ENCODE assay signal across 12 cellular contexts in the genomic region with DNA sequence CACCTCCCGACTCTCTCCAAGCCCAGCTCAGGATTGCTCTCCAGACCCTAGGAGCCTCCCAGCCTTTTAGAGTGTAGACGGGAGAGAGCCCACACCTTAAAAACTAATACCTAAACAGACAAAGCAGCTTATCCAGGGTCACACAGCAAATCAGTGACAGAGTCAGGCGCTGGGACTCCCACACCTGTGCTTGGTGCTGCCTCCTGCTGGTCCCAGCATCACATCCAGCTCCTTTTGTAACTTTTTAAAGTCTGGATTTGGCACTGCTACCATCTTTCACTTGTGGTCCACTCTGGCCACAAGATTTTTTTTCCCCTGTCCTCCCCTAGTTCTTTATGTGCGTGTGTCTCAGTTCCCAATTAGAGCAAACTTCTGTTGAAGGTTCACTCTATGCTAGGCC. TPM values are rescaled to one million over a fixed set of nuclear protein-coding genes. Genes with fewer than 3 reads are reported as not detected.
DNase-seq lines count a peak whose midpoint lies in the region; ATAC-seq, FAIRE-seq and TF ChIP-seq lines count a peak whose summit lies in the region.
"Had no signal": no experiment of that assay in that cellular context is flagged by ENCODE, and none has a peak within 500 bp of the region (broad histone marks: within the 10 kb centered on the region; RNA-seq: fewer than 3 reads in every experiment).

No MANE protein-coding gene starts in this region.

- CTCF ChIA-PET in SK-N-SH (lab: Yijun Ruan, JAX): interaction anchor here (1.0 to 2.1 kb wide), 4 partner anchors 11 to 164 kb away, joined by 3 to 7 read pairs (median 4); no protein-coding TSS in a partner anchor

- H4K20me1 ChIP-seq in SK-N-SH (ENCODE audit: insufficient read depth): no peaks in the 10 kb centered on the region
- H4K20me1 ChIP-seq in OCI-LY1 (ENCODE audit: insufficient read depth, low read length): no peaks in the 10 kb centered on the region

- WGBS in SK-N-SH (ENCODE audit: low lambda C conversion rate): 48% methylated on average over 4 of the region's 4 CpGs
- 89% methylated on average over 4 of the region's 4 CpGs for WGBS in endodermal cell (ENCODE audit: insufficient coverage in 1 of 2, insufficient read length in 1 of 2), 2 experiments
- 72 to 84% (median 79%) methylated on average over 4 of the region's 4 CpGs for WGBS in small intestine, 3 donors

- no peak overlapping the region for H3K4me3 Mint-ChIP-seq in endodermal cell
- no peak overlapping the region for H3K4me3 Mint-ChIP-seq in T-helper 2 cell treated with Interferon-gamma antibody and Interleukin-4, amounts not matched to agents 5 μg/mL and 100 μg/mL, for 36 hours
- H3K4me3 Mint-ChIP-seq: activated naive CD8-positive, alpha-beta T cell treated with anti-CD3 and anti-CD28 coated beads, Interleukin-2, amount 50 U/mL, for 24 hours had no signal

- H3F3A ChIP-seq in SK-N-SH (replicated peaks; ENCODE audit: insufficient read depth): no peaks in the 10 kb centered on the region
- H3F3A ChIP-seq in OCI-LY1 (ENCODE audit: insufficient read depth, low read length): no peaks in the 10 kb centered on the region

- H3K4me2 ChIP-seq in SK-N-SH: no peak overlapping the region
- H3K4me2 ChIP-seq in OCI-LY1 (ENCODE audit: low read length): no peak overlapping the region

- H3K36me3 ChIP-seq in SK-N-SH (replicated peaks in 1 of 2; ENCODE audit: control insufficient read depth in 1 of 2, insufficient read depth in 2 of 2, low read length in 1 of 2) (no peaks in the 10 kb centered on the region), OCI-LY1 (ENCODE audit: insufficient read depth, low read length) (no peaks in the 10 kb centered on the region), endodermal cell (ENCODE audit: control insufficient read depth, insufficient read depth, low read length) (no peaks in the 10 kb centered on the region), small intestine (ENCODE audit: control insufficient read depth in 2 of 2, insufficient read depth in 2 of 2, low read length in 2 of 2) (no peaks in the 10 kb centered on the region)
- no peaks in the 10 kb centered on the region for H3K36me3 ChIP-seq in effector memory CD4-positive, alpha-beta T cell (ENCODE audit: control insufficient read depth, insufficient read depth, low read length)
- H3K36me3 ChIP-seq: MG63 had no signal

- TF ChIP-seq CTCF in SK-N-SH (IDR thresholded peaks at IDR 0.05): peak; percentile 25; the same call in 1 of the 2 replicates
- TF ChIP-seq CTCF in OCI-LY1 (IDR thresholded peaks at IDR 0.05; ENCODE audit: low read length): peak; percentile 37; the same call in 1 of the 2 replicates
- TF ChIP-seq CTCF in endodermal cell (conservative IDR thresholded peaks at IDR 0.05): peak; percentile 81

- H3K27me3 ChIP-seq in SK-N-SH (ENCODE audit: insufficient read depth) (no peaks in the 10 kb centered on the region), OCI-LY1 (ENCODE audit: insufficient read depth, low read length) (no peaks in the 10 kb centered on the region), endodermal cell (ENCODE audit: control insufficient read depth, insufficient read depth, low read length, poor library complexity, severe bottlenecking) (peaks cover 43% of the 10 kb centered on the region), small intestine (ENCODE audit: control insufficient read depth in 2 of 2, insufficient read depth in 2 of 2, low read length in 2 of 2) (peaks cover 8 to 9% of the 10 kb centered on the region in 2 donors)
- H3K27me3 ChIP-seq in effector memory CD4-positive, alpha-beta T cell (replicated peaks; ENCODE audit: control insufficient read depth, insufficient read depth, low read length, poor library complexity, severe bottlenecking): peaks cover 5% of the 10 kb centered on the region

- H3K27ac ChIP-seq in SK-N-SH (ENCODE audit: low read depth in 2 of 2, low read length in 1 of 2): no peak overlapping the region
- no peak overlapping the region for H3K27ac ChIP-seq in OCI-LY1 (ENCODE audit: low read depth, low read length, poor library complexity, severe bottlenecking)
- no peak overlapping the region for H3K27ac ChIP-seq in endodermal cell (ENCODE audit: low read depth, low read length)
- no peak overlapping the region for H3K27ac ChIP-seq in small intestine (ENCODE audit: low read depth in 1 of 2, low read length in 1 of 2)
- H3K27ac ChIP-seq in effector memory CD4-positive, alpha-beta T cell (ENCODE audit: insufficient read depth, low read length, poor library complexity, severe bottlenecking): no peak overlapping the region

- H3K9me3 ChIP-seq in SK-N-SH (no peaks in the 10 kb centered on the region), OCI-LY1 (ENCODE audit: low read length) (no peaks in the 10 kb centered on the region), endodermal cell (ENCODE audit: control insufficient read depth, low read length) (no peaks in the 10 kb centered on the region), small intestine (ENCODE audit: control insufficient read depth, low read depth) (no peaks in the 10 kb centered on the region)
- no peaks in the 10 kb centered on the region for H3K9me3 ChIP-seq in effector memory CD4-positive, alpha-beta T cell (ENCODE audit: control insufficient read depth, low read length)
- H3K9me3 ChIP-seq: MG63 had no signal

- H3K9me3 Mint-ChIP-seq in endodermal cell: no peaks in the 10 kb centered on the region
- no peaks in the 10 kb centered on the region for H3K9me3 Mint-ChIP-seq in T-helper 2 cell treated with Interferon-gamma antibody and Interleukin-4, amounts not matched to agents 5 μg/mL and 100 μg/mL, for 36 hours
- H3K9me3 Mint-ChIP-seq: activated naive CD8-positive, alpha-beta T cell treated with anti-CD3 and anti-CD28 coated beads, Interleukin-2, amount 50 U/mL, for 24 hours had no signal

- H2AFZ ChIP-seq in SK-N-SH (ENCODE audit: low read depth) (no peak overlapping the region), OCI-LY1 (ENCODE audit: low read length) (no peak overlapping the region)

- no peak for FAIRE-seq in small intestine (lab: Jason Lieb, UNC)

- H3K36me3 Mint-ChIP-seq in endodermal cell (ENCODE audit: low read depth): no peaks in the 10 kb centered on the region
- H3K36me3 Mint-ChIP-seq in T-helper 2 cell treated with Interferon-gamma antibody and Interleukin-4, amounts not matched to agents 5 μg/mL and 100 μg/mL, for 36 hours (ENCODE audit: low read depth): no peaks in the 10 kb centered on the region

- peaks cover 2% of the 10 kb centered on the region for H3K4me1 Mint-ChIP-seq in endodermal cell
- H3K4me1 Mint-ChIP-seq in T-helper 2 cell treated with Interferon-gamma antibody and Interleukin-4, amounts not matched to agents 5 μg/mL and 100 μg/mL, for 36 hours (ENCODE audit: low read depth): no peaks in the 10 kb centered on the region
- H3K4me1 Mint-ChIP-seq: activated naive CD8-positive, alpha-beta T cell treated with anti-CD3 and anti-CD28 coated beads, Interleukin-2, amount 50 U/mL, for 24 hours had no signal

- ATAC-seq in SK-N-SH treated with all-trans-retinoic acid at 6 μM for 48 hours: no peak
- ATAC-seq: activated naive CD8-positive, alpha-beta T cell treated with anti-CD3 and anti-CD28 coated beads, Interleukin-2, amount 50 U/mL, for 24 hours; left ventricle myocardium superior had no signal

- H3K9me2 ChIP-seq in SK-N-SH: no peaks in the 10 kb centered on the region
- H3K9me2 ChIP-seq in OCI-LY1 (ENCODE audit: low read depth, low read length): no peaks in the 10 kb centered on the region

- H3K27me3 Mint-ChIP-seq in endodermal cell (ENCODE audit: insufficient read depth): peaks cover 36% of the 10 kb centered on the region
- peaks cover 20% of the 10 kb centered on the region for H3K27me3 Mint-ChIP-seq in T-helper 2 cell treated with Interferon-gamma antibody and Interleukin-4, amounts not matched to agents 5 μg/mL and 100 μg/mL, for 36 hours (ENCODE audit: low read depth)

- H3K4me1 ChIP-seq in SK-N-SH (ENCODE audit: control insufficient read depth in 1 of 2, insufficient read depth in 2 of 2, low read depth in 1 of 2, low read length in 1 of 2) (peaks cover 0 to 6% of the 10 kb centered on the region in 2 experiments; a peak in 1 of 4 replicates), OCI-LY1 (ENCODE audit: insufficient read depth, low read length, severe bottlenecking) (no peaks in the 10 kb centered on the region), endodermal cell (ENCODE audit: control insufficient read depth, insufficient read depth, low read length) (no peaks in the 10 kb centered on the region), small intestine (ENCODE audit: control insufficient read depth in 2 of 2, insufficient read depth in 1 of 2, low read depth in 1 of 2, low read length in 1 of 2) (no peaks in the 10 kb centered on the region)
- H3K4me1 ChIP-seq in effector memory CD4-positive, alpha-beta T cell (ENCODE audit: control insufficient read depth, insufficient read depth, low read length, poor library complexity, severe bottlenecking): no peaks in the 10 kb centered on the region

- no peaks in the 10 kb centered on the region for H3K79me2 ChIP-seq in SK-N-SH (ENCODE audit: insufficient read depth)
- no peaks in the 10 kb centered on the region for H3K79me2 ChIP-seq in OCI-LY1 (ENCODE audit: insufficient read depth, low read length)

- TF ChIP-seq EP300 in SK-N-SH (IDR thresholded peaks at IDR 0.05; ENCODE audit: borderline replicate concordance in 1 of 2, low read depth in 1 of 2, low read length in 1 of 2): no peak

- no peak overlapping the region for H3K27ac Mint-ChIP-seq in endodermal cell
- no peak overlapping the region for H3K27ac Mint-ChIP-seq in T-helper 2 cell treated with Interferon-gamma antibody and Interleukin-4, amounts not matched to agents 5 μg/mL and 100 μg/mL, for 36 hours
- H3K27ac Mint-ChIP-seq: activated naive CD8-positive, alpha-beta T cell treated with anti-CD3 and anti-CD28 coated beads, Interleukin-2, amount 50 U/mL, for 24 hours had no signal

- no peak overlapping the region for H3K4me3 ChIP-seq in SK-N-SH (ENCODE audit: low read depth in 2 of 2, low read length in 1 of 2)
- no peak overlapping the region for H3K4me3 ChIP-seq in OCI-LY1 (ENCODE audit: low read depth, low read length, poor library complexity, severe bottlenecking)
- H3K4me3 ChIP-seq in endodermal cell (ENCODE audit: low read length): no peak overlapping the region
- H3K4me3 ChIP-seq in small intestine (ENCODE audit: low read depth in 1 of 2, low read length in 2 of 2): no peak overlapping the region
- no peak overlapping the region for H3K4me3 ChIP-seq in effector memory CD4-positive, alpha-beta T cell (ENCODE audit: insufficient read depth, low read depth, low read length, poor library complexity, severe bottlenecking)
- H3K4me3 ChIP-seq: MG63 had no signal

- DNase-seq in SK-N-SH (no peak), endodermal cell (peak; percentile 70), small intestine (peak; percentile 18), OCI-M2 (lab: John Stamatoyannopoulos, UW; ENCODE audit: unreplicated experiment) (no peak)
- DNase-seq in effector memory CD4-positive, alpha-beta T cell: no peak
- DNase-seq in T-helper 2 cell treated with Interferon-gamma antibody and Interleukin-4, amounts not matched to agents 5 μg/mL and 100 μg/mL, for 36 hours (ENCODE audit: low spot score): no peak
- DNase-seq: activated naive CD8-positive, alpha-beta T cell treated with anti-CD3 and anti-CD28 coated beads, Interleukin-2, amount 50 U/mL, for 24 hours; left ventricle myocardium superior; MG63; NCI-H226 had no signal

- H3K9ac ChIP-seq in SK-N-SH (no peak overlapping the region), OCI-LY1 (ENCODE audit: low read length) (no peak overlapping the region), endodermal cell (ENCODE audit: extremely low read depth, low read length, poor library complexity, severe bottlenecking) (no peak overlapping the region)

- POLR2A ChIA-PET in SK-N-SH (lab: Yijun Ruan, JAX): no interaction called here

- TF ChIP-seq RAD21 in SK-N-SH (IDR thresholded peaks at IDR 0.05; ENCODE audit: low read length): no peak

RNA-seq across cellular contexts. Expression of a gene that starts 4.7 kb away (rescaled TPM):
- polyA plus RNA-seq in SK-N-SH (2012; rRNA removed): not detected in 2 replicates
- polyA plus RNA-seq in SK-N-SH (2012; cell fraction: cytosol; rRNA removed): not detected in 2 replicates
- polyA plus RNA-seq in SK-N-SH (2012; cell fraction: nucleus; rRNA removed): not detected in 2 replicates
- total RNA-seq in endodermal cell: 1 to 10 TPM; 3.0 to 7.7 TPM
- 1.1 TPM for polyA plus RNA-seq in endodermal cell (2013, experiment 1 of 2)
- polyA plus RNA-seq in endodermal cell (2013, experiment 2 of 2): 0.62 TPM
- polyA plus RNA-seq in small intestine: 1 to 10 TPM in 2 of 3 donors, not detected in 1; 1.1 to 2.9 TPM

Comparison
In these comparisons a context has a peak if more than half of its experiments do, and no peak if none do; other contexts are left out.
1. DNase-seq: peak in endodermal cell (single experiment) and small intestine (single experiment); none in SK-N-SH (single experiment), effector memory CD4-positive, alpha-beta T cell (0 of 3), T-helper 2 cell treated with Interferon-gamma antibody and Interleukin-4, amounts not matched to agents 5 μg/mL and 100 μg/mL, for 36 hours (single experiment) and OCI-M2 (single experiment).
2. CTCF ChIP-seq: peak in every context shown above with its lines; median percentile 81 in endodermal cell; 37 in OCI-LY1; 25 in SK-N-SH.